ENCODE assay signal across 1 cellular context in genomic region chr1:40711465-40712404, GRCh38.
TF ChIP-seq lines count a peak whose summit lies in the region.

No MANE protein-coding gene starts in this region.

TF ChIP-seq in H1, 55 proteins besides CTCF, POLR2A, EP300 and RAD21 (continued from another document):
- no peak for TF ChIP-seq SAP30 (IDR thresholded peaks at IDR 0.05; ENCODE audit: insufficient read depth, insufficient replicate concordance, low read length)
